1 cellular context compared by ENCODE assay signal in genomic region chr17:67549787-67550186, GRCh38.
TF ChIP-seq lines count a peak whose summit lies in the region.

No MANE protein-coding gene starts in this region.

TF ChIP-seq in endothelial cell of umbilical vein, 7 proteins besides CTCF, POLR2A, EP300 and RAD21 (continued from another document):
- peak; percentile 47 for TF ChIP-seq FOS (IDR thresholded peaks at IDR 0.05; ENCODE audit: borderline replicate concordance, insufficient read depth, low read length)
- no peak for TF ChIP-seq GATA2 (IDR thresholded peaks at IDR 0.05; ENCODE audit: insufficient read depth, insufficient read length, low read depth, low read length)
TF ChIP-seq in endothelial cell of umbilical vein: peak in this region for 3.
